1 cellular context compared by ENCODE assay signal in the genomic region with DNA sequence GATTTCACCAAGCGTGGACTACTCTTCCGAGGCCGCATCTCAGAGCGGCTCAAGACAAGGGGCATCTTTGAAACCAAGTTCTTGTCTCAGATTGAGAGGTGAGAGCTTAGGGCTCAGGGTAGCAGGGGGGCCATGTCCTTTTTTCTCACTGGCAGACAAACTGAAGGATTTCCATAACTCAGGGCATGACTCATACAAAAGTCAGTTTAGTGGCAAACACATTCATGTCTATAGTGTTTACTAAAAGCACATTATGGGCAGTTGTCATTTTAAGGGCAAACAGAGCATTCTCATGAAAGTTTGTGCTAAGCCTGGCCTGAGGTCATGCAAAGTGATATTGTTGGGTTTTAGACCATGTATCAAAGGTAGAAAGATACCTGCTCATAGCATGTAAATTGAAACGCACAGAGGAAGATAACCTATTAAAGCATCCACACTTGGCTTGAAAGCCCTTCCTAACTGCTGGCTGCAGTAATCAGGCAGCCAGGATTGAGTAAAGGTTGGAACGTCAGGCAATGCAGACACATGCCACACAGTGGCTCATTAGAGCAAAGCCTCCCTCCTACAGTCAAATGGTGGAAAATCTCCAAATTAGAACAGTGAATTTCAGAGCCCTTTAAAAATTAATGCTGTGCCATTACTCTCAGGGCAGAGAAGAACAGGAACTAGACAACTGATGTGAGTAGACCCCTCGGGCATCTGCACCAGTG.
A peak's percentile ranks its signal among the peaks of the same experiment; 100 is the strongest.
TF ChIP-seq lines count a peak whose summit lies in the region.

No MANE protein-coding gene starts in this region.

TF ChIP-seq in SK-N-SH, 30 proteins besides CTCF, POLR2A, EP300 and RAD21 (continued from another document):
- TF ChIP-seq EZH2phosphoT487 (IDR thresholded peaks at IDR 0.05; ENCODE audit: borderline replicate concordance, low read depth) (no peak), PBX3 (IDR thresholded peaks at IDR 0.05) (peak; percentile 32)
